In the genomic region with DNA sequence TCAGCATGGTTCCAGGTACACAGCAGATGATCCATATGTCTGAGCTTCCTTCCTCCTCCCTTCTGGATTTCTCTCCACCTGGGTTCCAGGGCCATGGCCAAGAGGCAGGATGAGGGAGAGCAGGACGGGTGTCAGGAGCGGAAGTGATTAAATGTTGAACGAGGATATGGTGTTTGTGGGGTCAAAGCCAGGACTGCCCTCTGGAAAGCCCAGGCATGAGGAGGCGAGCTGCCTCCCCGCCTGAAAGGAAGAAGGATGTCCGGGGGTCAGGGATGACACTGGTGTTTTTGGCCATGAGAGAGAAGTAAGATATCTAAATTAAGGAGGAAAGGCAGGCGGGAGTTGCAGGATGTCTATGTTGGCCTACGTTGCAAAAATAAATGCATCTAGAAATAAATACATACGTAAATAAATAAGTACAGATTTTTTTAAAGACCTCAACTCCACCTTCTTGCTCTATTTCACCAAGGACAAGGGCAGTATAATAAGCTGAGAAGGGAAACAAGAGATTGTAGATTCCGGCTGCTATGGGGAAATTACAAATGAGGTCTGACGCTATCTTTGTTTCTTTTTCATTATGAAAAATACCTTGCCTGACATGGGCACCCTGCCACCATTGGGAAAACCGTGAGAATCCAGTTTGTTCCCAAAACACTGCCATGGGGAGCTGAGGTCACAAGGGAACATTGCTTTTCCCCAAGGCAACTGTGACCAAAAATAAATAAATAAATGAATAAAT, we compare ENCODE assay signal across 26 cellular contexts. TPM values are rescaled to one million over a fixed set of nuclear protein-coding genes. Genes with fewer than 3 reads are reported as not detected.
DNase-seq lines count a peak whose midpoint lies in the region; ATAC-seq lines count a peak whose summit lies in the region.
"Had no signal": no experiment of that assay in that cellular context is flagged by ENCODE, and none has a peak within 500 bp of the region (broad histone marks: within the 10 kb centered on the region; RNA-seq: fewer than 3 reads in every experiment).

No MANE protein-coding gene starts in this region.

- peak; percentile 61 to 87 for ATAC-seq in right cardiac atrium
- no peak for ATAC-seq in GM18873 (IDR thresholded peaks at IDR 0.05; ENCODE audit: low FRiP score, unreplicated experiment)
- no peak for ATAC-seq in HG02884 (IDR thresholded peaks at IDR 0.05; ENCODE audit: unreplicated experiment)
- ATAC-seq: PC-3 had no signal

- H3K4me1 ChIP-seq in right cardiac atrium (ENCODE audit: control insufficient read depth, insufficient read depth, low read length), result no peaks in the 10 kb centered on the region
- H3K4me1 ChIP-seq: BLaER1 treated with 17β-estradiol and CSF1 and Interleukin-3, amounts not matched to agents 10 nM and 100 nM had no signal

- no peaks in the 10 kb centered on the region for H3K27me3 ChIP-seq in right cardiac atrium (ENCODE audit: control insufficient read depth, insufficient read depth)
- H3K27me3 ChIP-seq: BLaER1 treated with 17β-estradiol and CSF1 and Interleukin-3, amounts not matched to agents 10 nM and 100 nM had no signal

- H3K4me3 ChIP-seq in right cardiac atrium (ENCODE audit: low read length), result no peak overlapping the region
- H3K4me3 ChIP-seq: BLaER1 treated with 17β-estradiol and CSF1 and Interleukin-3, amounts not matched to agents 10 nM and 100 nM had no signal

- no peaks in the 10 kb centered on the region for H3K9me3 ChIP-seq in right cardiac atrium (ENCODE audit: control insufficient read depth, low read length)
- H3K9me3 ChIP-seq: BLaER1 treated with 17β-estradiol and CSF1 and Interleukin-3, amounts not matched to agents 10 nM and 100 nM had no signal

- WGBS in right cardiac atrium, result 53% methylated on average over 12 of the region's 12 CpGs

- DNase-seq in right cardiac atrium (peak in 1 of 3 donors; percentile 20), cardiac septum (ENCODE audit: low spot score) (no peak), dermis blood vessel endothelial cell (peak; percentile 62), lung microvascular endothelial cell (ENCODE audit: low read depth in 2 of 2) (peak; percentile 70 to 93), renal cortical epithelial cell (ENCODE audit: low read depth) (peak; percentile 5), GOT3 (lab: John Stamatoyannopoulos, UW) (no peak)
- DNase-seq: AML-193; CD4-positive, alpha-beta T cell; DMS53; H7; Kasumi-1; MV-4-11; NCI-H1105; NCI-H1436 treated with DMSO at 0.1 percent for 48 hours; NCI-H1930; NCI-H2107; NCI-H446; NCI-H524 treated with DMSO at 0.1 percent for 48 hours; NCI-H774; PC-3 had no signal

- no peak overlapping the region for H3K27ac ChIP-seq in right cardiac atrium (ENCODE audit: low read length)
- H3K27ac ChIP-seq: BLaER1 treated with 17β-estradiol and CSF1 and Interleukin-3, amounts not matched to agents 10 nM and 100 nM had no signal

- intact Hi-C loops in right cardiac atrium (cut with DNase I), result no loop called here
- intact Hi-C loops in cardiac septum (cut with DNase I), result no loop called here

RNA-seq across cellular contexts. Expression of gene LIPT2, which starts 27.6 kb away (rescaled TPM):
- total RNA-seq in right cardiac atrium, result 1 to 10 TPM; 1.6 to 3.6 (median 2.7) TPM
- polyA plus RNA-seq in right cardiac atrium, result 1.5 TPM
- 1.8 TPM for total RNA-seq in cardiac septum
- total RNA-seq in dermis blood vessel endothelial cell, result 3.0 and 3.6 TPM in 2 replicates
- 2.4 and 3.3 TPM in 2 replicates for total RNA-seq in lung microvascular endothelial cell
- 4.2 and 5.0 TPM in 2 replicates for total RNA-seq in renal cortical epithelial cell

RNA-seq across cellular contexts. Expression of gene KCNE3, which starts 53.7 kb away (rescaled TPM):
- total RNA-seq in right cardiac atrium (1 to 10 TPM; 3.8 to 7.4 (median 4.8) TPM), cardiac septum (2.1 TPM), dermis blood vessel endothelial cell (1.1 and 1.5 TPM in 2 replicates), lung microvascular endothelial cell (under 0.01 and 0.22 TPM in 2 replicates), renal cortical epithelial cell (0.52 and 11.8 TPM in 2 replicates)
- 2.2 TPM for polyA plus RNA-seq in right cardiac atrium
- total RNA-seq: G401, MCF 10A, SK-MEL-5 had no signal

Comparison
In these comparisons a context has a peak if more than half of its experiments do, and no peak if none do; other contexts are left out.
1. ATAC-seq: peak in right cardiac atrium (2 of 2); none in GM18873 (single experiment) and HG02884 (single experiment).
2. DNase-seq: peak in dermis blood vessel endothelial cell (single experiment), lung microvascular endothelial cell (2 of 2) and renal cortical epithelial cell (single experiment); none in cardiac septum (single experiment) and GOT3 (single experiment).